ENCODE assay signal across 1 cellular context in the genomic region with DNA sequence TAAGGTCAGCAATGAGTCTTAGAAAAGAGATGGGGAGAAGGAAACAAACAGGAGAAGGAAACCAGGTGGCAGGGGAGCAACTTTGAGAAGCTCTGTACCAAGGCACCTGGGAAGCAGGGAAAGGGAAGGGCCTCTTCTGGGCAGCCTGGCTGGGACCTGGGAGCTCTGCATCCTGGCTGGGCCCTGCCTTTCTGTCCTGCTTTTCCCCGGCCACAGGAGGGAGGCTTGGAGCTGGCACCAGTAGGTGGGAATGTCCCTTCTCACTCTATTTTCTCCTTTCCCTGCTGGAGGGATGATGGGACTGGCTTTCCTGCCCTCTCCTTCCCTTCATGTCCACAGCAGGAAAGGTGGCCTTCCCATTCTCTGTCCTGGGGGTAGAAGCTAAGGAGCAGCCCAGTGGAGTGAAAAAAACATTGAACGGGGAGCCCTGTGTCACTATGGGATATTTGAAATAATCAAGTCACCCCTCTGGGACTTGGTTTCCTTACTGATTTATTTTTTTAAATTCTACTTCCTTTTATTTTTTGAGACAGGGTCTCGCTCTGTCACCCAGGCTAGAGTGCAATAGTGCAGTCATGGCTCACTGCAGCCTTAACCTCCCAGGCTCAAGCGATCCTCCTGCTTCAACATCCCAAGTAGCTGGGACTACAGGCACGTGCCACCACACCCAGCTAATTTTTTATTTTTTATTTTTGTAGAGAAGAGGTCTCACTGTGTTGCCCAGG.
TF ChIP-seq lines count a peak whose summit lies in the region.

No MANE protein-coding gene starts in this region.

TF ChIP-seq in SK-N-SH, 30 proteins besides CTCF, POLR2A, EP300 and RAD21:
- TF ChIP-seq SMC3 (IDR thresholded peaks at IDR 0.05; ENCODE audit: low read depth, low read length) (no peak; the same call in 1 of the 2 replicates), CHD2 (IDR thresholded peaks at IDR 0.05; ENCODE audit: low read length, partially characterized antibody) (no peak), NFIC (IDR thresholded peaks at IDR 0.05; ENCODE audit: borderline replicate concordance) (no peak), RFX5 (IDR thresholded peaks at IDR 0.05; ENCODE audit: low read length) (no peak), ELF1 (IDR thresholded peaks at IDR 0.05) (no peak), RCOR1 (IDR thresholded peaks at IDR 0.05; ENCODE audit: low read length) (no peak), MEF2A (IDR thresholded peaks at IDR 0.05; ENCODE audit: borderline replicate concordance, low read depth) (no peak), TCF12 (IDR thresholded peaks at IDR 0.05) (no peak), TAF1 (IDR thresholded peaks at IDR 0.05; ENCODE audit: borderline replicate concordance, low read depth, low read length) (no peak), GATA2 (CRISPR knock-in tag; IDR thresholded peaks at IDR 0.05) (no peak)
- TF ChIP-seq, protein P1, sequence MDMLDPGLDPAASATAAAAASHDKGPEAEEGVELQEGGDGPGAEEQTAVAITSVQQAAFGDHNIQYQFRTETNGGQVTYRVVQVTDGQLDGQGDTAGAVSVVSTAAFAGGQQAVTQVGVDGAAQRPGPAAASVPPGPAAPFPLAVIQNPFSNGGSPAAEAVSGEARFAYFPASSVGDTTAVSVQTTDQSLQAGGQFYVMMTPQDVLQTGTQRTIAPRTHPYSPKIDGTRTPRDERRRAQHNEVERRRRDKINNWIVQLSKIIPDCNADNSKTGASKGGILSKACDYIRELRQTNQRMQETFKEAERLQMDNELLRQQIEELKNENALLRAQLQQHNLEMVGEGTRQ (IDR thresholded peaks at IDR 0.05; ENCODE audit: borderline replicate concordance, low read depth, low read length), result no peak
- TF ChIP-seq, protein P2, sequence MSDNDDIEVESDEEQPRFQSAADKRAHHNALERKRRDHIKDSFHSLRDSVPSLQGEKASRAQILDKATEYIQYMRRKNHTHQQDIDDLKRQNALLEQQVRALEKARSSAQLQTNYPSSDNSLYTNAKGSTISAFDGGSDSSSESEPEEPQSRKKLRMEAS (IDR thresholded peaks at IDR 0.05; ENCODE audit: low read depth), result no peak
- TF ChIP-seq, protein P3, sequence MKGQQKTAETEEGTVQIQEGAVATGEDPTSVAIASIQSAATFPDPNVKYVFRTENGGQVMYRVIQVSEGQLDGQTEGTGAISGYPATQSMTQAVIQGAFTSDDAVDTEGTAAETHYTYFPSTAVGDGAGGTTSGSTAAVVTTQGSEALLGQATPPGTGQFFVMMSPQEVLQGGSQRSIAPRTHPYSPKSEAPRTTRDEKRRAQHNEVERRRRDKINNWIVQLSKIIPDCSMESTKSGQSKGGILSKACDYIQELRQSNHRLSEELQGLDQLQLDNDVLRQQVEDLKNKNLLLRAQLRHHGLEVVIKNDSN (IDR thresholded peaks at IDR 0.05; ENCODE audit: borderline replicate concordance, low read depth), result no peak
- TF ChIP-seq, protein P4, sequence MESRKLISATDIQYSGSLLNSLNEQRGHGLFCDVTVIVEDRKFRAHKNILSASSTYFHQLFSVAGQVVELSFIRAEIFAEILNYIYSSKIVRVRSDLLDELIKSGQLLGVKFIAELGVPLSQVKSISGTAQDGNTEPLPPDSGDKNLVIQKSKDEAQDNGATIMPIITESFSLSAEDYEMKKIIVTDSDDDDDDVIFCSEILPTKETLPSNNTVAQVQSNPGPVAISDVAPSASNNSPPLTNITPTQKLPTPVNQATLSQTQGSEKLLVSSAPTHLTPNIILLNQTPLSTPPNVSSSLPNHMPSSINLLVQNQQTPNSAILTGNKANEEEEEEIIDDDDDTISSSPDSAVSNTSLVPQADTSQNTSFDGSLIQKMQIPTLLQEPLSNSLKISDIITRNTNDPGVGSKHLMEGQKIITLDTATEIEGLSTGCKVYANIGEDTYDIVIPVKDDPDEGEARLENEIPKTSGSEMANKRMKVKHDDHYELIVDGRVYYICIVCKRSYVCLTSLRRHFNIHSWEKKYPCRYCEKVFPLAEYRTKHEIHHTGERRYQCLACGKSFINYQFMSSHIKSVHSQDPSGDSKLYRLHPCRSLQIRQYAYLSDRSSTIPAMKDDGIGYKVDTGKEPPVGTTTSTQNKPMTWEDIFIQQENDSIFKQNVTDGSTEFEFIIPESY (IDR thresholded peaks at IDR 0.05; ENCODE audit: borderline replicate concordance, low read depth), result no peak
- TF ChIP-seq, protein P5, sequence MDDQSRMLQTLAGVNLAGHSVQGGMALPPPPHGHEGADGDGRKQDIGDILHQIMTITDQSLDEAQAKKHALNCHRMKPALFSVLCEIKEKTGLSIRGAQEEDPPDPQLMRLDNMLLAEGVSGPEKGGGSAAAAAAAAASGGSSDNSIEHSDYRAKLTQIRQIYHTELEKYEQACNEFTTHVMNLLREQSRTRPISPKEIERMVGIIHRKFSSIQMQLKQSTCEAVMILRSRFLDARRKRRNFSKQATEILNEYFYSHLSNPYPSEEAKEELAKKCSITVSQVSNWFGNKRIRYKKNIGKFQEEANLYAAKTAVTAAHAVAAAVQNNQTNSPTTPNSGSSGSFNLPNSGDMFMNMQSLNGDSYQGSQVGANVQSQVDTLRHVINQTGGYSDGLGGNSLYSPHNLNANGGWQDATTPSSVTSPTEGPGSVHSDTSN (IDR thresholded peaks at IDR 0.05), result no peak
